ENCODE assay signal across 10 cellular contexts in genomic region chr1:159076753-159077656, GRCh38. TPM values are rescaled to one million over a fixed set of nuclear protein-coding genes. Genes with fewer than 3 reads are reported as not detected.
DNase-seq lines count a peak whose midpoint lies in the region; ATAC-seq, FAIRE-seq and TF ChIP-seq lines count a peak whose summit lies in the region.
"Had no signal": no experiment of that assay in that cellular context is flagged by ENCODE, and none has a peak within 500 bp of the region (broad histone marks: within the 10 kb centered on the region; RNA-seq: fewer than 3 reads in every experiment).

Gene AIM2, minus strand, starts transcription at chr1:159076766. Its CDS starts 3,267 bp downstream, at chr1:159073499.

- POLR2A ChIA-PET in GM12878 (lab: Charles Lee): interaction anchor here (1.1 to 5.0 kb wide), 10 partner anchors 9 to 1127 kb away, joined by 3 to 46 read pairs (median 6); partner anchors contain the start of genes IFI16 and MNDA

- H3K4me1 ChIP-seq in left ventricle myocardium inferior (no peaks in the 10 kb centered on the region), GM12878 (ENCODE audit: control insufficient read depth, insufficient read depth, low read length) (peaks cover 11% of the 10 kb centered on the region), BE2C (no peaks in the 10 kb centered on the region)
- H3K4me1 ChIP-seq: A549 had no signal

- peak within 1 kb of the TSS; percentile 87 for H3K4me2 ChIP-seq in GM12878 (ENCODE audit: control insufficient read depth, insufficient read depth)
- H3K4me2 ChIP-seq: A549 had no signal

- no peaks in the 10 kb centered on the region for H3K36me3 ChIP-seq in left ventricle myocardium inferior
- no peaks in the 10 kb centered on the region for H3K36me3 ChIP-seq in GM12878 (ENCODE audit: control insufficient read depth in 2 of 2, insufficient read depth in 2 of 2, low read length in 1 of 2)
- H3K36me3 ChIP-seq in BE2C: no peaks in the 10 kb centered on the region

- H3K27ac ChIP-seq in left ventricle myocardium inferior (replicated peaks) (no peak within 1 kb of the TSS), GM12878 (ENCODE audit: control insufficient read depth, insufficient read depth) (peak within 1 kb of the TSS; percentile 89)
- H3K27ac ChIP-seq: A549 had no signal

- CTCF ChIA-PET in GM12878 (lab: Yijun Ruan, JAX): interaction anchor here (0.6 to 5.0 kb wide), 13 partner anchors 9 to 874 kb away, joined by 3 to 61 read pairs (median 5); partner anchors contain the start of gene MNDA

- H3K79me2 ChIP-seq in GM12878 (ENCODE audit: control insufficient read depth, insufficient read depth, low read length): peaks cover 36% of the 10 kb centered on the region

- H3K9ac ChIP-seq in GM12878 (ENCODE audit: control insufficient read depth, insufficient read depth, low read length): peak within 1 kb of the TSS; percentile 98

- TF ChIP-seq CTCF in left ventricle myocardium inferior (IDR thresholded peaks at IDR 0.05; ENCODE audit: borderline replicate concordance) (no peak), GM12878 (IDR thresholded peaks at IDR 0.05 in 2 of 3, conservative IDR thresholded peaks at IDR 0.05 in 1 of 3; ENCODE audit: control insufficient read depth in 2 of 3, extremely low read depth in 1 of 3, insufficient read depth in 1 of 3, low read depth in 3 of 3, low read length in 3 of 3) (no peak), BE2C (IDR thresholded peaks at IDR 0.05; ENCODE audit: low read depth, low read length) (no peak)

- TF ChIP-seq POLR2A in GM12878 (IDR thresholded peaks at IDR 0.05; ENCODE audit: low read depth, low read length): peak; percentile 72; the same call in 1 of the 2 replicates

- BruUV-seq in GM12878 (replicated peaks; lab: Mats Ljungman, UMichigan): no TSS peak

- peak within 1 kb of the TSS; percentile 90 for H3K4me3 Mint-ChIP-seq in T-helper 2 cell treated with Interferon-gamma antibody and Interleukin-4, amounts not matched to agents 5 μg/mL and 100 μg/mL, for 36 hours

- FAIRE-seq in GM12878 (lab: Jason Lieb, UNC): peak; percentile 95
- FAIRE-seq: A549, endothelial cell of umbilical vein had no signal

- peak within 1 kb of the TSS; percentile 86 for H2AFZ ChIP-seq in GM12878 (ENCODE audit: control insufficient read depth, low read depth, low read length)

- intact Hi-C loops in Right ventricle myocardium inferior (cut with DNase I): no loop called here
- intact Hi-C loops in left ventricle myocardium inferior (cut with micrococcal nuclease): no loop called here
- intact Hi-C loops in GM12878 (cut with micrococcal nuclease; ENCODE audit: unreplicated experiment): loop anchor here (1.0 to 10.0 kb wide), 6 partner anchors 68 to 875 kb away; partner anchors contain the start of genes IFI16, MNDA, PYHIN1 and TAGLN2

- RAD21 ChIA-PET in GM12878 (lab: Charles Lee; ENCODE audit: unreplicated experiment): interaction anchor here (0.7 to 3.4 kb wide), 20 partner anchors 9 to 847 kb away, joined by 3 to 39 read pairs (median 4); partner anchors contain the start of genes CD1C, IFI16 and MNDA

- in situ Hi-C loops in GM12878 (cut with MboI): no loop called here

- H3K9me3 ChIP-seq in left ventricle myocardium inferior (replicated peaks): no peaks in the 10 kb centered on the region
- H3K9me3 ChIP-seq in GM12878 (replicated peaks; ENCODE audit: control insufficient read depth, insufficient read depth, low read length): no peaks in the 10 kb centered on the region; the same call in 2 of the 3 replicates
- H3K9me3 ChIP-seq in BE2C: no peaks in the 10 kb centered on the region
- H3K9me3 ChIP-seq: A549 had no signal

- ATAC-seq in Right ventricle myocardium inferior (peak; percentile 34), HG03175 (IDR thresholded peaks at IDR 0.05; ENCODE audit: unreplicated experiment) (peak; percentile 87), GM12878 (peak; percentile 86)
- ATAC-seq: A549 had no signal

- TF ChIP-seq EP300 in GM12878 (IDR thresholded peaks at IDR 0.05; ENCODE audit: borderline replicate concordance in 1 of 2, control insufficient read depth in 1 of 2, low read depth in 2 of 2, low read length in 2 of 2): peak; percentile 47 to 70; a peak in 2 of 4 replicates

- H3K4me1 Mint-ChIP-seq in T-helper 2 cell treated with Interferon-gamma antibody and Interleukin-4, amounts not matched to agents 5 μg/mL and 100 μg/mL, for 36 hours (ENCODE audit: low read depth): peaks cover 44% of the 10 kb centered on the region

- SMC1A ChIA-PET in GM12878 (lab: Charles Lee; ENCODE audit: uncharacterized antibody, unreplicated experiment): interaction anchor here (0.7 to 4.4 kb wide), 25 partner anchors 9 to 1377 kb away, joined by 3 to 43 read pairs (median 5); partner anchors contain the start of genes IFI16 and MNDA

- DNase-seq in Right ventricle myocardium inferior (ENCODE audit: missing footprints): peak; percentile 68
- DNase-seq in left ventricle myocardium inferior: no peak
- peak; percentile 97 for DNase-seq in T-helper 2 cell treated with Interferon-gamma antibody and Interleukin-4, amounts not matched to agents 5 μg/mL and 100 μg/mL, for 36 hours (ENCODE audit: low spot score)
- DNase-seq in GM12878 (ENCODE audit: low read depth, low spot score): peak; percentile 97
- peak; percentile 95 for DNase-seq in stimulated activated CD4-positive, alpha-beta T cell treated with anti-CD3 and anti-CD28 coated beads, Interleukin-1b, Interleukin-23, amount 100 ng/mL, for 4 hours (ENCODE audit: low read depth in 2 of 2)
- no peak for DNase-seq in BE2C
- DNase-seq in superior temporal gyrus (ENCODE audit: extremely low spot score): no peak

- WGBS in GM12878 (ENCODE audit: insufficient coverage, insufficient replicate concordance, low lambda C conversion rate, missing lambda C conversion rate): 1% methylated on average over 13 of the region's 13 CpGs

- H3K4me3 ChIP-seq in left ventricle myocardium inferior (no peak within 1 kb of the TSS), GM12878 (peak within 1 kb of the TSS; percentile 64), BE2C (ENCODE audit: low read depth, low read length) (no peak within 1 kb of the TSS)
- H3K4me3 ChIP-seq: A549 had no signal

- peaks cover 9% of the 10 kb centered on the region for H3K36me3 Mint-ChIP-seq in T-helper 2 cell treated with Interferon-gamma antibody and Interleukin-4, amounts not matched to agents 5 μg/mL and 100 μg/mL, for 36 hours (ENCODE audit: low read depth)

- peaks cover 6% of the 10 kb centered on the region for H3K9me3 Mint-ChIP-seq in T-helper 2 cell treated with Interferon-gamma antibody and Interleukin-4, amounts not matched to agents 5 μg/mL and 100 μg/mL, for 36 hours

- H3K27ac Mint-ChIP-seq in T-helper 2 cell treated with Interferon-gamma antibody and Interleukin-4, amounts not matched to agents 5 μg/mL and 100 μg/mL, for 36 hours: peak within 1 kb of the TSS; percentile 97

- H4K20me1 ChIP-seq in GM12878 (ENCODE audit: control insufficient read depth, insufficient read depth): no peaks in the 10 kb centered on the region

- no peaks in the 10 kb centered on the region for H3K27me3 Mint-ChIP-seq in T-helper 2 cell treated with Interferon-gamma antibody and Interleukin-4, amounts not matched to agents 5 μg/mL and 100 μg/mL, for 36 hours (ENCODE audit: low read depth)

- no peak for TF ChIP-seq RAD21 in GM12878 (IDR thresholded peaks at IDR 0.05; ENCODE audit: insufficient read depth, low read depth, low read length)

- H3K27me3 ChIP-seq in left ventricle myocardium inferior (ENCODE audit: low read depth): no peaks in the 10 kb centered on the region
- H3K27me3 ChIP-seq in GM12878 (replicated peaks in 1 of 2; ENCODE audit: control insufficient read depth in 2 of 2, insufficient read depth in 2 of 2, low read length in 1 of 2): no peaks in the 10 kb centered on the region
- no peaks in the 10 kb centered on the region; the same call in 1 of the 2 replicates for H3K27me3 ChIP-seq in BE2C

TF ChIP-seq in GM12878, 131 proteins besides CTCF, POLR2A, EP300 and RAD21 (continues in another document):
- TF ChIP-seq SP1 (IDR thresholded peaks at IDR 0.05; ENCODE audit: low read depth, low read length) (peak; percentile 70), SPI1 (IDR thresholded peaks at IDR 0.05; ENCODE audit: borderline replicate concordance, insufficient read depth, low read depth, low read length) (peak; percentile 68), SUPT20H (IDR thresholded peaks at IDR 0.05; ENCODE audit: borderline replicate concordance, control insufficient read depth, low read depth, low read length) (no peak), HDAC6 (IDR thresholded peaks at IDR 0.05; ENCODE audit: unreplicated experiment) (no peak), HSF1 (IDR thresholded peaks at IDR 0.05; ENCODE audit: low read depth, low read length) (no peak; the same call in 1 of the 2 replicates)

RNA-seq across cellular contexts. Expression of gene AIM2, which starts in this region (rescaled TPM):
- total RNA-seq in Right ventricle myocardium inferior (0.51 TPM), left ventricle myocardium inferior (0.41 TPM), GM12878 (2014; rRNA removed) (9.3 and 9.7 TPM in 2 replicates), GM12878 (2014; rRNA removed; fragmentation: Illumina TruSeq; extraction: Trizol) (12.9 and 15.2 TPM in 2 replicates), GM12878 (2021) (7.9 and 8.9 TPM in 2 replicates)
- total RNA-seq in GM12878 (2013; cell fraction: nucleolus; rRNA removed): 44.5 and 49.9 TPM in 2 replicates
- polyA plus RNA-seq in GM12878 (2011; ENCODE audit: low read depth): 15.1 TPM
- polyA plus RNA-seq in GM12878 (2011; rRNA removed) (35.7 and 58.8 TPM in 2 replicates), GM12878 (2014; fragmentation: Illumina TruSeq; extraction: Trizol) (13.3 and 17.3 TPM in 2 replicates), GM12878 (2014; fragmentation: Nextera tagmentation; extraction: Ambion mirVana) (10 to 100 TPM; 13.4 to 16.7 TPM), GM12878 (2014; rRNA removed) (7.2 and 10.0 TPM in 2 replicates), GM12878 (2016; fragmentation: Nextera tagmentation; extraction: Ambion mirVana) (10 to 100 TPM; 10.6 to 12.8 TPM)
- polyA plus RNA-seq in GM12878 (2011; cell fraction: cytosol; rRNA removed): 9.4 and 10.9 TPM in 2 replicates
- polyA plus RNA-seq in GM12878 (2011; cell fraction: nucleus; rRNA removed): 17.4 and 22.9 TPM in 2 replicates
- 16.7 and 16.8 TPM in 2 replicates for polyA plus RNA-seq in GM12878 (2012)
- polyA minus RNA-seq in GM12878 (2011; rRNA and poly(A)+ RNA removed): 11.3 and 14.4 TPM in 2 replicates
- polyA minus RNA-seq in GM12878 (2011; cell fraction: cytosol; rRNA and poly(A)+ RNA removed): 8.9 and 9.6 TPM in 2 replicates
- polyA minus RNA-seq in GM12878 (2011; cell fraction: nucleus; rRNA and poly(A)+ RNA removed): 6.6 and 10.0 TPM in 2 replicates
- not detected for polyA plus RNA-seq in BE2C (2012; ENCODE audit: insufficient read depth, insufficient read length, low read depth)
- total RNA-seq: endothelial cell of umbilical vein had no signal
- polyA plus RNA-seq: A549, endothelial cell of umbilical vein had no signal

Comparison
In these comparisons a context has a peak if more than half of its experiments do, and no peak if none do; other contexts are left out.
1. Peak in DNase-seq and ATAC-seq in Right ventricle myocardium inferior; RNA of the gene not detected or under 1 TPM.
2. ATAC-seq: peak in every context shown above with its lines; median percentile 87 in HG03175; 86 in GM12878; 34 in Right ventricle myocardium inferior.
3. DNase-seq: peak in T-helper 2 cell treated with Interferon-gamma antibody and Interleukin-4, amounts not matched to agents 5 μg/mL and 100 μg/mL, for 36 hours (single experiment), GM12878 (single experiment) and stimulated activated CD4-positive, alpha-beta T cell treated with anti-CD3 and anti-CD28 coated beads, Interleukin-1b, Interleukin-23, amount 100 ng/mL, for 4 hours (2 of 2); none in left ventricle myocardium inferior (single experiment), BE2C (single experiment) and superior temporal gyrus (single experiment).